24 cellular contexts compared by ENCODE assay signal in genomic region chr5:173278172-173278571, GRCh38. TPM values are rescaled to one million over a fixed set of nuclear protein-coding genes. Genes with fewer than 3 reads are reported as not detected.
DNase-seq lines count a peak whose midpoint lies in the region; ATAC-seq, FAIRE-seq and TF ChIP-seq lines count a peak whose summit lies in the region.
"Had no signal": no experiment of that assay in that cellular context is flagged by ENCODE, and none has a peak within 500 bp of the region (broad histone marks: within the 10 kb centered on the region; RNA-seq: fewer than 3 reads in every experiment).

No MANE protein-coding gene starts in this region.

- H3K79me2 ChIP-seq in HepG2 (ENCODE audit: insufficient read depth, low read length), result no peaks in the 10 kb centered on the region

- CTCF ChIA-PET in HepG2 (lab: Yijun Ruan, JAX; ENCODE audit: low intra/inter-chr PET ratio, low total read pairs), result no interaction called here

- H2AFZ ChIP-seq in HepG2 (ENCODE audit: low read length), result peak overlapping the region; percentile 8

- no peak overlapping the region for H3K9ac ChIP-seq in HepG2 (ENCODE audit: insufficient read depth, low read depth, low read length)

- H4K20me1 ChIP-seq in HepG2 (ENCODE audit: insufficient read depth, low read length), result no peaks in the 10 kb centered on the region

- POLR2A ChIA-PET in HepG2 (lab: Yijun Ruan, JAX), result no interaction called here

- TF ChIP-seq RAD21 in HepG2 (CRISPR knock-in tag; IDR thresholded peaks at IDR 0.05), result no peak

- ATAC-seq in HepG2 (peak; percentile 56), right lobe of liver (no peak), HG03108 (IDR thresholded peaks at IDR 0.05; ENCODE audit: unreplicated experiment) (no peak)

- DNase-seq in HepG2 (ENCODE audit: low spot score) (no peak), right lobe of liver (no peak), cardiac septum (ENCODE audit: low spot score) (peak; percentile 90), islet precursor cell (peak; percentile 38), epidermal melanocyte (ENCODE audit: insufficient read length, low spot score) (no peak), SJCRH30 (no peak), COR-L47 (lab: John Stamatoyannopoulos, UW) (no peak)
- DNase-seq: DMS79, H7, HFFc6, Kasumi-1, MG63, NCI-H1105 treated with DMSO at 0.1 percent for 48 hours, NCI-H1694, NCI-H2081 treated with DMSO at 0.1 percent for 48 hours, NCI-H510A, NCI-H774, SIG-M5 had no signal

- in situ Hi-C loops in HepG2 (cut with HindIII; ENCODE audit: extremely low pct_ligation_motif_present, low pct_unique_long_range_greater_than_20kb), result loop anchor here (25.0 kb wide), 1 partner anchor 291 kb away; the partner anchor contains the start of gene ATP6V0E1

- TF ChIP-seq CTCF in HepG2 (CRISPR knock-in tag; IDR thresholded peaks at IDR 0.05) (no peak), right lobe of liver (IDR thresholded peaks at IDR 0.05) (no peak)

- BruUV-seq in HepG2 (replicated peaks; lab: Mats Ljungman, UMichigan), result no TSS peak

- WGBS in HepG2 (ENCODE audit: low lambda C conversion rate), result 26% methylated on average over 8 of the region's 9 CpGs
- 62% methylated on average over 7 of the region's 9 CpGs for WGBS in right lobe of liver (ENCODE audit: insufficient coverage, low coverage, low lambda C conversion rate, missing lambda C conversion rate)

- TF ChIP-seq POLR2A in HepG2 (IDR thresholded peaks at IDR 0.05; ENCODE audit: insufficient read depth in 1 of 2, low read depth in 2 of 2, low read length in 2 of 2), result no peak
- TF ChIP-seq POLR2A in right lobe of liver (IDR thresholded peaks at IDR 0.05), result no peak

- H3K27me3 ChIP-seq in HepG2 (ENCODE audit: control insufficient read depth in 1 of 2, insufficient read depth in 2 of 2, low read length in 2 of 2) (peaks cover 0 to 16% of the 10 kb centered on the region in 2 experiments; a peak in 1 of 5 replicates), right lobe of liver (peaks cover 0 to 3% of the 10 kb centered on the region in 2 donors), SJCRH30 (no peaks in the 10 kb centered on the region)

- no peak for TF ChIP-seq EP300 in HepG2 (IDR thresholded peaks at IDR 0.05; ENCODE audit: low read depth in 2 of 2, low read length in 2 of 2)
- no peak for TF ChIP-seq EP300 in HepG2 (CRISPR knock-in tag; IDR thresholded peaks at IDR 0.05; ENCODE audit: borderline replicate concordance)

- H3K36me3 ChIP-seq in HepG2 (replicated peaks in 1 of 2; ENCODE audit: control insufficient read depth in 1 of 2, insufficient read depth in 2 of 2, low read length in 2 of 2) (no peaks in the 10 kb centered on the region), right lobe of liver (no peaks in the 10 kb centered on the region), SJCRH30 (no peaks in the 10 kb centered on the region)
- H3K36me3 ChIP-seq: MG63 had no signal

- H3K9me3 ChIP-seq in HepG2 (ENCODE audit: low read length) (no peaks in the 10 kb centered on the region), right lobe of liver (no peaks in the 10 kb centered on the region), SJCRH30 (replicated peaks) (no peaks in the 10 kb centered on the region; the same call in 1 of the 2 replicates)

- H3K27ac ChIP-seq in HepG2 (ENCODE audit: extremely low read length, insufficient read depth, low read length), result no peak overlapping the region
- H3K27ac ChIP-seq in right lobe of liver, result no peak overlapping the region
- H3K27ac ChIP-seq in SJCRH30, result no peak overlapping the region
- H3K27ac ChIP-seq: C4-2B had no signal

- peaks cover 5% of the 10 kb centered on the region for H3K4me1 ChIP-seq in HepG2 (ENCODE audit: insufficient read depth, low read length)
- H3K4me1 ChIP-seq in right lobe of liver, result no peaks in the 10 kb centered on the region
- H3K4me1 ChIP-seq in SJCRH30, result no peaks in the 10 kb centered on the region

- H3K4me3 ChIP-seq in HepG2 (replicated peaks in 1 of 3; ENCODE audit: insufficient read depth in 1 of 3, low read depth in 2 of 3, low read length in 3 of 3) (no peak overlapping the region), right lobe of liver (no peak overlapping the region), SJCRH30 (no peak overlapping the region)
- H3K4me3 ChIP-seq: MG63 had no signal

- H3K4me2 ChIP-seq in HepG2 (ENCODE audit: low read depth, low read length), result peak overlapping the region; percentile 39; the same call in 1 of the 2 replicates

- intact Hi-C loops in HepG2 (cut with micrococcal nuclease; ENCODE audit: unreplicated experiment), result no loop called here
- intact Hi-C loops in right lobe of liver (cut with DNase I), result no loop called here
- intact Hi-C loops in cardiac septum (cut with DNase I), result loop anchor here (1.0 to 2.0 kb wide), 3 partner anchors 13 to 43 kb away; partner anchors contain the start of gene NKX2-5

- no peak for FAIRE-seq in HepG2 (lab: Jason Lieb, UNC)
- FAIRE-seq: HTR-8/SVneo had no signal

TF ChIP-seq in HepG2, 621 proteins besides CTCF, POLR2A, EP300 and RAD21 (continues in another document):
- TF ChIP-seq SOX13 (IDR thresholded peaks at IDR 0.05) (no peak), SOX13 (CRISPR knock-in tag; conservative IDR thresholded peaks at IDR 0.05 in 1 of 2, IDR thresholded peaks at IDR 0.05 in 1 of 2) (no peak), SMC3 (IDR thresholded peaks at IDR 0.05; ENCODE audit: low read length) (no peak), ARID3A (IDR thresholded peaks at IDR 0.05; ENCODE audit: low read depth, low read length) (no peak)

RNA-seq across cellular contexts. Expression of gene NKX2-5, which starts 43.2 kb away (rescaled TPM):
- 0.49 and 0.93 TPM in 2 replicates for total RNA-seq in HepG2 (2016; rRNA removed; fragmentation: Illumina TruSeq; extraction: Trizol)
- total RNA-seq in HepG2 (2016; cell fraction: cytosol; rRNA removed; fragmentation: Illumina TruSeq; extraction: Trizol; ENCODE audit: low read depth), result 0.44 and 1.3 TPM in 2 replicates
- 0.21 and 0.84 TPM in 2 replicates for total RNA-seq in HepG2 (2016; cell fraction: insoluble cytoplasmic fraction; rRNA removed; fragmentation: Illumina TruSeq; extraction: Trizol)
- total RNA-seq in HepG2 (2016; cell fraction: membrane; rRNA removed; fragmentation: Illumina TruSeq; extraction: Trizol), result 1.3 and 1.5 TPM in 2 replicates
- total RNA-seq in HepG2 (2016; cell fraction: nucleus; rRNA removed; fragmentation: Illumina TruSeq; extraction: Trizol), result 0.56 and 0.59 TPM in 2 replicates
- polyA plus RNA-seq in HepG2 (2011; rRNA removed), result 0.53 and 0.59 TPM in 2 replicates
- 0.51 and 1.1 TPM in 2 replicates for polyA plus RNA-seq in HepG2 (2011; cell fraction: cytosol; rRNA removed)
- polyA plus RNA-seq in HepG2 (2011; cell fraction: nucleus; rRNA removed), result 0.71 and 1.1 TPM in 2 replicates
- 0.76 and 2.3 TPM in 2 replicates for polyA plus RNA-seq in HepG2 (2012)
- 1.3 TPM in 2 replicates for polyA plus RNA-seq in HepG2 (2016; cell fraction: cytosol; fragmentation: Illumina TruSeq; extraction: Trizol; ENCODE audit: low read depth)
- 0.97 and 1.0 TPM in 2 replicates for polyA plus RNA-seq in HepG2 (2016; cell fraction: insoluble cytoplasmic fraction; fragmentation: Illumina TruSeq; extraction: Trizol; ENCODE audit: low read depth)
- 1.5 and 1.9 TPM in 2 replicates for polyA plus RNA-seq in HepG2 (2016; cell fraction: membrane; fragmentation: Illumina TruSeq; extraction: Trizol; ENCODE audit: low read depth)
- polyA plus RNA-seq in HepG2 (2016; cell fraction: nucleus; fragmentation: Illumina TruSeq; extraction: Trizol; ENCODE audit: insufficient read depth, low read depth), result 0.95 and 1.3 TPM in 2 replicates
- polyA minus RNA-seq in HepG2 (2011; rRNA and poly(A)+ RNA removed; ENCODE audit: low replicate concordance), result 0.32 TPM in 1 of 2 replicates, not detected in the other
- polyA minus RNA-seq in HepG2 (2011; cell fraction: cytosol; rRNA and poly(A)+ RNA removed), result 0.35 TPM in 1 of 2 replicates, not detected in the other
- not detected in 2 replicates for polyA minus RNA-seq in HepG2 (2011; cell fraction: nucleus; rRNA and poly(A)+ RNA removed)
- not detected for total RNA-seq in right lobe of liver
- total RNA-seq in cardiac septum, result 157 TPM
- total RNA-seq in SJCRH30 (2014; rRNA removed; shearing (Covaris generic)), result 25.6 and 26.7 TPM in 2 replicates
- total RNA-seq: G401, HFFc6, RPMI7951 had no signal
- polyA plus RNA-seq: IgD-negative memory B cell had no signal

RNA-seq across cellular contexts. Expression of gene STC2, which starts 50.0 kb away (rescaled TPM):
- total RNA-seq in HepG2 (2016; rRNA removed; fragmentation: Illumina TruSeq; extraction: Trizol) (10.7 and 27.1 TPM in 2 replicates), right lobe of liver (10 to 100 TPM in 1 of 6 experiments, 1 to 10 TPM in 2, under 1 TPM in 1, not detected in 2; 0.20 to 18.8 (median 3.4) TPM), cardiac septum (6.0 TPM)
- total RNA-seq in HepG2 (2016; cell fraction: cytosol; rRNA removed; fragmentation: Illumina TruSeq; extraction: Trizol; ENCODE audit: low read depth), result 2.6 and 3.3 TPM in 2 replicates
- 7.9 and 28.0 TPM in 2 replicates for total RNA-seq in HepG2 (2016; cell fraction: insoluble cytoplasmic fraction; rRNA removed; fragmentation: Illumina TruSeq; extraction: Trizol)
- 6.2 and 6.4 TPM in 2 replicates for total RNA-seq in HepG2 (2016; cell fraction: membrane; rRNA removed; fragmentation: Illumina TruSeq; extraction: Trizol)
- total RNA-seq in HepG2 (2016; cell fraction: nucleus; rRNA removed; fragmentation: Illumina TruSeq; extraction: Trizol), result 33.8 and 37.3 TPM in 2 replicates
- polyA plus RNA-seq in HepG2 (2011; rRNA removed), result 69.2 and 94.0 TPM in 2 replicates
- polyA plus RNA-seq in HepG2 (2011; cell fraction: cytosol; rRNA removed), result 102 and 149 TPM in 2 replicates
- polyA plus RNA-seq in HepG2 (2011; cell fraction: nucleus; rRNA removed), result 198 and 199 TPM in 2 replicates
- 94.1 and 190 TPM in 2 replicates for polyA plus RNA-seq in HepG2 (2012)
- 2.2 TPM in 2 replicates for polyA plus RNA-seq in HepG2 (2016; cell fraction: cytosol; fragmentation: Illumina TruSeq; extraction: Trizol; ENCODE audit: low read depth)
- 8.5 and 9.7 TPM in 2 replicates for polyA plus RNA-seq in HepG2 (2016; cell fraction: insoluble cytoplasmic fraction; fragmentation: Illumina TruSeq; extraction: Trizol; ENCODE audit: low read depth)
- polyA plus RNA-seq in HepG2 (2016; cell fraction: membrane; fragmentation: Illumina TruSeq; extraction: Trizol; ENCODE audit: low read depth), result 3.9 and 4.3 TPM in 2 replicates
- 51.5 and 52.5 TPM in 2 replicates for polyA plus RNA-seq in HepG2 (2016; cell fraction: nucleus; fragmentation: Illumina TruSeq; extraction: Trizol; ENCODE audit: insufficient read depth, low read depth)
- polyA minus RNA-seq in HepG2 (2011; rRNA and poly(A)+ RNA removed; ENCODE audit: low replicate concordance), result 19.1 and 61.4 TPM in 2 replicates
- polyA minus RNA-seq in HepG2 (2011; cell fraction: cytosol; rRNA and poly(A)+ RNA removed), result 90.7 and 104 TPM in 2 replicates
- polyA minus RNA-seq in HepG2 (2011; cell fraction: nucleus; rRNA and poly(A)+ RNA removed), result 135 and 186 TPM in 2 replicates
- 114 TPM in 2 replicates for total RNA-seq in SJCRH30 (2014; rRNA removed; shearing (Covaris generic))
- polyA plus RNA-seq: IgD-negative memory B cell had no signal

Comparison
In these comparisons a context has a peak if more than half of its experiments do, and no peak if none do; other contexts are left out.
1. DNase-seq: peak in cardiac septum (single experiment) and islet precursor cell (single experiment); none in HepG2 (single experiment), right lobe of liver (0 of 3), epidermal melanocyte (single experiment), SJCRH30 (0 of 2) and COR-L47 (single experiment).
2. RNA of gene NKX2-5, which starts 43.2 kb away (total RNA-seq): 157 TPM in cardiac septum (single experiment) and 25.6 to 26.7 TPM in SJCRH30; 0.21 to 1.5 TPM in HepG2 and not detected in right lobe of liver; every median in the first group is over 10 times any median in the second.